ENCODE assay signal across 24 cellular contexts in genomic region chr4:120920666-120921065, GRCh38. TPM values are rescaled to one million over a fixed set of nuclear protein-coding genes. Genes with fewer than 3 reads are reported as not detected.
DNase-seq lines count a peak whose midpoint lies in the region; ATAC-seq and TF ChIP-seq lines count a peak whose summit lies in the region.
"Had no signal": no experiment of that assay in that cellular context is flagged by ENCODE, and none has a peak within 500 bp of the region (broad histone marks: within the 10 kb centered on the region; RNA-seq: fewer than 3 reads in every experiment).

No MANE protein-coding gene starts in this region.

- BruUV-seq in PC-3 (replicated peaks; lab: Mats Ljungman, UMichigan), result no TSS peak

- peaks cover 14% of the 10 kb centered on the region for H3K4me1 Mint-ChIP-seq in CD4-positive, alpha-beta T cell (ENCODE audit: low read depth)
- peaks cover 8 to 16% (median 13%) of the 10 kb centered on the region in 7 donors for H3K4me1 Mint-ChIP-seq in naive thymus-derived CD4-positive, alpha-beta T cell

- H3K4me3 Mint-ChIP-seq in CD4-positive, alpha-beta T cell, result peak overlapping the region; percentile 59
- H3K4me3 Mint-ChIP-seq in naive thymus-derived CD4-positive, alpha-beta T cell, result peak overlapping the region in 1 of 10 donors; percentile 51

- H4K20me1 ChIP-seq in PC-3 (ENCODE audit: low read length) (no peaks in the 10 kb centered on the region), osteoblast (ENCODE audit: insufficient read depth, low read length) (no peaks in the 10 kb centered on the region)

- H3K9me2 ChIP-seq in PC-3 (replicated peaks; ENCODE audit: low read length), result no peaks in the 10 kb centered on the region

- DNase-seq in CD4-positive, alpha-beta T cell, result no peak
- DNase-seq in PC-3, result no peak
- peak; percentile 30 for DNase-seq in fibroblast of the aortic adventitia (ENCODE audit: low read depth)
- DNase-seq in osteoblast (ENCODE audit: insufficient read length, low spot score, missing footprints), result no peak
- no peak for DNase-seq in naive thymus-derived CD4-positive, alpha-beta T cell
- DNase-seq in brain microvascular endothelial cell, result no peak
- no peak for DNase-seq in activated CD4-positive, alpha-beta T cell treated with anti-CD3 and anti-CD28 coated beads for 48 hours
- DNase-seq: activated CD8-positive, alpha-beta T cell treated with anti-CD3 and anti-CD28 coated beads, Interleukin-2, amount 10 ng/mL, durations not matched to agents 7 days and 5 days; activated T-cell treated with anti-CD3 and anti-CD28 coated beads, Interleukin-2, amount 50 U/mL, for 1 hour; amniotic stem cell; CD4-positive, CD25-positive, alpha-beta regulatory T cell; islet precursor cell; NCI-H1694 treated with DMSO at 0.1 percent for 48 hours; NCI-H2171 treated with DMSO at 0.1 percent for 48 hours; NCI-H69; right cardiac atrium; stimulated activated CD4-positive, alpha-beta T cell treated with anti-CD3 and anti-CD28 coated beads, Interleukin-15, amount 100 ng/mL, for 24 hours; T1000; transverse colon had no signal

- no peaks in the 10 kb centered on the region for H3F3A ChIP-seq in PC-3 (ENCODE audit: low read length, unreplicated experiment)

- H3K4me3 ChIP-seq in PC-3 (ENCODE audit: low read length), result no peak overlapping the region
- H3K4me3 ChIP-seq in fibroblast of the aortic adventitia (ENCODE audit: low read depth, low read length), result no peak overlapping the region
- no peak overlapping the region for H3K4me3 ChIP-seq in osteoblast (ENCODE audit: insufficient read depth, low read length)
- no peak overlapping the region for H3K4me3 ChIP-seq in naive thymus-derived CD4-positive, alpha-beta T cell (ENCODE audit: low read length)
- H3K4me3 ChIP-seq in brain microvascular endothelial cell (ENCODE audit: low read depth, low read length), result no peak overlapping the region
- H3K4me3 ChIP-seq: HAP-1, lung had no signal

- no peak for TF ChIP-seq CTCF in CD4-positive, alpha-beta T cell (IDR thresholded peaks at IDR 0.05)
- TF ChIP-seq CTCF in PC-3 (conservative IDR thresholded peaks at IDR 0.05; ENCODE audit: low read depth, low read length), result no peak
- no peak for TF ChIP-seq CTCF in fibroblast of the aortic adventitia (IDR thresholded peaks at IDR 0.05; ENCODE audit: insufficient read depth, low read length)
- TF ChIP-seq CTCF in osteoblast (IDR thresholded peaks at IDR 0.05; ENCODE audit: extremely low read depth, low read depth, low read length), result no peak
- no peak for TF ChIP-seq CTCF in brain microvascular endothelial cell (IDR thresholded peaks at IDR 0.05; ENCODE audit: low read depth, low read length, missing control alignments)

- H2AFZ ChIP-seq in PC-3 (ENCODE audit: low read length) (no peak overlapping the region), osteoblast (ENCODE audit: low read length) (no peak overlapping the region)

- H3K36me3 Mint-ChIP-seq in CD4-positive, alpha-beta T cell (ENCODE audit: low read depth), result peaks cover 6% of the 10 kb centered on the region
- peaks cover 0 to 6% (median 0%) of the 10 kb centered on the region in 5 donors for H3K36me3 Mint-ChIP-seq in naive thymus-derived CD4-positive, alpha-beta T cell

- H3K27ac ChIP-seq in CD4-positive, alpha-beta T cell (ENCODE audit: low read depth, low read length), result no peak overlapping the region
- H3K27ac ChIP-seq in PC-3 (ENCODE audit: low read length) (no peak overlapping the region), osteoblast (ENCODE audit: low read depth, low read length) (no peak overlapping the region), brain microvascular endothelial cell (no peak overlapping the region)
- H3K27ac ChIP-seq in naive thymus-derived CD4-positive, alpha-beta T cell (ENCODE audit: low read depth, low read length), result no peak overlapping the region
- H3K27ac ChIP-seq: foreskin keratinocyte, RWPE1 had no signal

- no peaks in the 10 kb centered on the region for H3K36me3 ChIP-seq in PC-3 (ENCODE audit: low read depth, low read length)
- no peaks in the 10 kb centered on the region for H3K36me3 ChIP-seq in osteoblast (ENCODE audit: insufficient read depth, low read length)
- peaks cover 0 to 3% (median 0%) of the 10 kb centered on the region in 3 experiments for H3K36me3 ChIP-seq in naive thymus-derived CD4-positive, alpha-beta T cell (ENCODE audit: control insufficient read depth in 2 of 3, insufficient read depth in 3 of 3, low read length in 3 of 3)
- no peaks in the 10 kb centered on the region for H3K36me3 ChIP-seq in brain microvascular endothelial cell (replicated peaks)
- H3K36me3 ChIP-seq: HAP-1, transverse colon had no signal

- H3K4me2 ChIP-seq in PC-3 (ENCODE audit: low read length), result peak overlapping the region; percentile 96; the same call in 1 of the 2 replicates
- peak overlapping the region; percentile 90 for H3K4me2 ChIP-seq in osteoblast (ENCODE audit: insufficient read depth, low read length)

- no peak overlapping the region for H3K27ac Mint-ChIP-seq in CD4-positive, alpha-beta T cell
- no peak overlapping the region for H3K27ac Mint-ChIP-seq in naive thymus-derived CD4-positive, alpha-beta T cell
- H3K27ac Mint-ChIP-seq: activated CD8-positive, alpha-beta T cell treated with anti-CD3 and anti-CD28 coated beads, Interleukin-2, amount 10 ng/mL, durations not matched to agents 7 days and 5 days; CD4-positive, CD25-positive, alpha-beta regulatory T cell had no signal

- peaks cover 7% of the 10 kb centered on the region for H3K27me3 ChIP-seq in CD4-positive, alpha-beta T cell (ENCODE audit: control insufficient read depth, insufficient read depth, low read length)
- no peaks in the 10 kb centered on the region for H3K27me3 ChIP-seq in PC-3 (ENCODE audit: low read length)
- no peaks in the 10 kb centered on the region for H3K27me3 ChIP-seq in osteoblast (ENCODE audit: insufficient read depth, low read length)
- no peaks in the 10 kb centered on the region for H3K27me3 ChIP-seq in naive thymus-derived CD4-positive, alpha-beta T cell (ENCODE audit: control insufficient read depth in 2 of 2, insufficient read depth in 2 of 2, low read length in 2 of 2)
- H3K27me3 ChIP-seq in brain microvascular endothelial cell (replicated peaks), result no peaks in the 10 kb centered on the region
- H3K27me3 ChIP-seq: foreskin keratinocyte, transverse colon had no signal

- CTCF ChIA-PET in CD4-positive, alpha-beta T cell (lab: Charles Lee), result no interaction called here
- CTCF ChIA-PET in PC-3 (lab: Charles Lee), result no interaction called here
- CTCF ChIA-PET in naive thymus-derived CD4-positive, alpha-beta T cell (lab: Charles Lee), result no interaction called here

- no peaks in the 10 kb centered on the region for H3K9me3 Mint-ChIP-seq in CD4-positive, alpha-beta T cell
- H3K9me3 Mint-ChIP-seq in naive thymus-derived CD4-positive, alpha-beta T cell, result no peaks in the 10 kb centered on the region

- in situ Hi-C loops in brain microvascular endothelial cell (cut with HindIII; ENCODE audit: low pct_ligation_motif_present, low sequenced_read_pairs), result no loop called here

- H3K79me2 ChIP-seq in PC-3 (ENCODE audit: low read length), result no peaks in the 10 kb centered on the region
- peaks cover 30% of the 10 kb centered on the region for H3K79me2 ChIP-seq in osteoblast (ENCODE audit: insufficient read depth, low read length)

- H3K9ac ChIP-seq in PC-3 (ENCODE audit: low read length), result no peak overlapping the region

- no peaks in the 10 kb centered on the region for H3K9me3 ChIP-seq in CD4-positive, alpha-beta T cell (ENCODE audit: control insufficient read depth, low read length)
- H3K9me3 ChIP-seq in PC-3 (ENCODE audit: low read length) (no peaks in the 10 kb centered on the region), osteoblast (ENCODE audit: low read depth, low read length) (no peaks in the 10 kb centered on the region)
- no peaks in the 10 kb centered on the region for H3K9me3 ChIP-seq in naive thymus-derived CD4-positive, alpha-beta T cell (ENCODE audit: control insufficient read depth in 2 of 3, low read length in 3 of 3)
- H3K9me3 ChIP-seq: HAP-1, transverse colon had no signal

- intact Hi-C loops in CD4-positive, alpha-beta T cell (cut with DNase I, micrococcal nuclease), result loop anchor here (5.0 to 10.0 kb wide), 2 partner anchors 124 to 132 kb away; no protein-coding TSS in a partner anchor
- intact Hi-C loops in PC-3 (cut with micrococcal nuclease), result loop anchor here (5.0 kb wide), 1 partner anchor 132 kb away; no protein-coding TSS in a partner anchor
- intact Hi-C loops in naive thymus-derived CD4-positive, alpha-beta T cell (cut with micrococcal nuclease), result loop anchor here (5.0 to 10.0 kb wide), 3 partner anchors 154 to 1814 kb away; partner anchors contain the start of genes BBS12 (in 1 of the 2) and NDNF (in 1 of the 2)

- ATAC-seq in CD4-positive, alpha-beta T cell (ENCODE audit: poor library complexity), result no peak
- ATAC-seq in PC-3 (no peak), esophagus mucosa (no peak)
- ATAC-seq in naive thymus-derived CD4-positive, alpha-beta T cell, result no peak
- ATAC-seq: activated CD8-positive, alpha-beta T cell treated with anti-CD3 and anti-CD28 coated beads, Interleukin-2, amount 10 ng/mL, durations not matched to agents 7 days and 5 days; right cardiac atrium had no signal

- H3K4me1 ChIP-seq in PC-3 (ENCODE audit: insufficient read depth, low read length) (peaks cover 21% of the 10 kb centered on the region), osteoblast (ENCODE audit: insufficient read depth, low read length) (peaks cover 27% of the 10 kb centered on the region)
- peaks cover 0 to 5% of the 10 kb centered on the region in 2 donors for H3K4me1 ChIP-seq in naive thymus-derived CD4-positive, alpha-beta T cell (ENCODE audit: control insufficient read depth in 2 of 2, insufficient read depth in 2 of 2, low read length in 2 of 2)
- H3K4me1 ChIP-seq: HAP-1 had no signal

- H3K27me3 Mint-ChIP-seq in CD4-positive, alpha-beta T cell, result peaks cover 46% of the 10 kb centered on the region
- H3K27me3 Mint-ChIP-seq in naive thymus-derived CD4-positive, alpha-beta T cell, result peaks cover 0 to 68% (median 2%) of the 10 kb centered on the region in 5 donors

- POLR2A ChIA-PET in CD4-positive, alpha-beta T cell (lab: Charles Lee), result no interaction called here
- POLR2A ChIA-PET in PC-3 (lab: Charles Lee; ENCODE audit: unreplicated experiment), result no interaction called here
- POLR2A ChIA-PET in naive thymus-derived CD4-positive, alpha-beta T cell (lab: Charles Lee), result no interaction called here

RNA-seq across cellular contexts. Expression of gene PRDM5, which starts 1.9 kb away (rescaled TPM):
- total RNA-seq in CD4-positive, alpha-beta T cell, result under 1 TPM; 0.14 to 0.22 TPM
- total RNA-seq in PC-3 (2014; rRNA removed) (2.4 and 3.9 TPM in 2 replicates), fibroblast of the aortic adventitia (ENCODE audit: low replicate concordance) (18.4 and 25.8 TPM in 2 replicates), osteoblast (39.4 and 42.4 TPM in 2 replicates), esophagus mucosa (4.3 TPM)
- 1 to 10 TPM in 1 of 5 experiments, under 1 TPM in 3, not detected in 1; 0.29 to 1.1 (median 0.72) TPM for total RNA-seq in naive thymus-derived CD4-positive, alpha-beta T cell
- polyA plus RNA-seq in naive thymus-derived CD4-positive, alpha-beta T cell, result under 1 TPM in 1 of 2 donors, not detected in 1; 0.15 TPM
